Comparison of ENCODE assay signal across 1 cellular context in the genomic region with DNA sequence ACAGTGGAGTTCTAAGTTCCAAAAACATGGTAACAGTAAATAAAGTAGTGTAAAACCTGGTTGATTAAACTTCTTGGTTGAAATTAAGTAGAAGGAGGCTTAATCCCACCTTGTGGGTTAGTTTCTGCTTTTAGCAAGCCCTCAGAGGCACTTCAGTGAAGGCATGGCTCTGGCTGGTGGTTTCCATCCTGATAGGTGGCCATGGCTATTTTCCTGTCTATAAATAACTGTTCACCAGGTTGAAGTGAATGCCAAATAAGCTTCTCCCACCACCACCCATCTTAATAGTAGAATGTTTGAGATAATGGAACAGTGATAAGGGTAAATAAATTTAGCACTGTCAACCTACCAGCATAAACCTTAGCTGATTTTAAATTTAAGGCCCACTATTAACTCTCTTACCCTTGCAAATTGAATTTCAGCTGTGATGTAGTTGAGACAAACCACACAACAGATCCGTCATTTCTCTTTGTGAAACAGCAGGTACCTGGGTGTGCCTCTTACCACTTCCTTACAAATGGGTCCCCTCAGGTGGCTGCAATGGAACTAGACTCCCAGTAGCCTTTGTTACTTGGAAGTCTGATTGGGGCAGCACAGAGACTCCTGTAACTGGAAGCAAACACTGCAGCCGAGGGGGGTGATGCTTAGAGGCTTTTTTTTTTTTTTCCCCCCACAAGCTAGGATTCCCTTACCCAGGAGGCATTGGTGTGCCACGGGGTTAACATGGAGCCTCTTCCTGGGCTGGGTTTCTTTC.
TF ChIP-seq lines count a peak whose summit lies in the region.

No MANE protein-coding gene starts in this region.

TF ChIP-seq in WTC11, 78 proteins besides CTCF, POLR2A, EP300 and RAD21 (continued from another document):
- TF ChIP-seq, protein P1, sequence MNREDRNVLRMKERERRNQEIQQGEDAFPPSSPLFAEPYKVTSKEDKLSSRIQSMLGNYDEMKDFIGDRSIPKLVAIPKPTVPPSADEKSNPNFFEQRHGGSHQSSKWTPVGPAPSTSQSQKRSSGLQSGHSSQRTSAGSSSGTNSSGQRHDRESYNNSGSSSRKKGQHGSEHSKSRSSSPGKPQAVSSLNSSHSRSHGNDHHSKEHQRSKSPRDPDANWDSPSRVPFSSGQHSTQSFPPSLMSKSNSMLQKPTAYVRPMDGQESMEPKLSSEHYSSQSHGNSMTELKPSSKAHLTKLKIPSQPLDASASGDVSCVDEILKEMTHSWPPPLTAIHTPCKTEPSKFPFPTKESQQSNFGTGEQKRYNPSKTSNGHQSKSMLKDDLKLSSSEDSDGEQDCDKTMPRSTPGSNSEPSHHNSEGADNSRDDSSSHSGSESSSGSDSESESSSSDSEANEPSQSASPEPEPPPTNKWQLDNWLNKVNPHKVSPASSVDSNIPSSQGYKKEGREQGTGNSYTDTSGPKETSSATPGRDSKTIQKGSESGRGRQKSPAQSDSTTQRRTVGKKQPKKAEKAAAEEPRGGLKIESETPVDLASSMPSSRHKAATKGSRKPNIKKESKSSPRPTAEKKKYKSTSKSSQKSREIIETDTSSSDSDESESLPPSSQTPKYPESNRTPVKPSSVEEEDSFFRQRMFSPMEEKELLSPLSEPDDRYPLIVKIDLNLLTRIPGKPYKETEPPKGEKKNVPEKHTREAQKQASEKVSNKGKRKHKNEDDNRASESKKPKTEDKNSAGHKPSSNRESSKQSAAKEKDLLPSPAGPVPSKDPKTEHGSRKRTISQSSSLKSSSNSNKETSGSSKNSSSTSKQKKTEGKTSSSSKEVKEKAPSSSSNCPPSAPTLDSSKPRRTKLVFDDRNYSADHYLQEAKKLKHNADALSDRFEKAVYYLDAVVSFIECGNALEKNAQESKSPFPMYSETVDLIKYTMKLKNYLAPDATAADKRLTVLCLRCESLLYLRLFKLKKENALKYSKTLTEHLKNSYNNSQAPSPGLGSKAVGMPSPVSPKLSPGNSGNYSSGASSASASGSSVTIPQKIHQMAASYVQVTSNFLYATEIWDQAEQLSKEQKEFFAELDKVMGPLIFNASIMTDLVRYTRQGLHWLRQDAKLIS (CRISPR knock-in tag; IDR thresholded peaks at IDR 0.05; ENCODE audit: borderline replicate concordance) = no peak
- TF ChIP-seq ZBTB21 (CRISPR knock-in tag; IDR thresholded peaks at IDR 0.05; ENCODE audit: borderline replicate concordance) (no peak), MXD4 (CRISPR knock-in tag; IDR thresholded peaks at IDR 0.05; ENCODE audit: borderline replicate concordance) (no peak)
- TF ChIP-seq, protein P2, sequence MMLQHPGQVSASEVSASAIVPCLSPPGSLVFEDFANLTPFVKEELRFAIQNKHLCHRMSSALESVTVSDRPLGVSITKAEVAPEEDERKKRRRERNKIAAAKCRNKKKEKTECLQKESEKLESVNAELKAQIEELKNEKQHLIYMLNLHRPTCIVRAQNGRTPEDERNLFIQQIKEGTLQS (CRISPR knock-in tag; conservative IDR thresholded peaks at IDR 0.05) = no peak
TF ChIP-seq in WTC11: peak in this region for 0.
